In genomic region chr13:99985243-99985874, GRCh38 we compare ENCODE assay signal across 14 cellular contexts. TPM values are rescaled to one million over a fixed set of nuclear protein-coding genes. Genes with fewer than 3 reads are reported as not detected.
DNase-seq lines count a peak whose midpoint lies in the region; ATAC-seq and TF ChIP-seq lines count a peak whose summit lies in the region.
"Had no signal": no experiment of that assay in that cellular context is flagged by ENCODE, and none has a peak within 500 bp of the region (broad histone marks: within the 10 kb centered on the region; RNA-seq: fewer than 3 reads in every experiment).

No MANE protein-coding gene starts in this region.

- peak overlapping the region in 1 of 2 donors; percentile 31 for H3K4me3 Mint-ChIP-seq in stimulated activated naive CD8-positive, alpha-beta T cell treated with anti-CD3 and anti-CD28 coated beads, Interleukin-15, amount 100 ng/mL, for 72 hours
- H3K4me3 Mint-ChIP-seq in activated T-helper 1 cell treated with anti-CD3 and anti-CD28 coated beads, Interleukin-12 subunit alpha, Interleukin-12 subunit beta, Interleukin-2, Interleukin-4 antibody, amounts not matched to agents 30 ng/mL and 10 ng/mL and 1 ng/mL, durations not matched to agents 14 hours and 24 hours and 36 hours = no peak overlapping the region

- DNase-seq in stimulated activated naive CD8-positive, alpha-beta T cell treated with anti-CD3 and anti-CD28 coated beads, Interleukin-15, Interleukin-2, amounts not matched to agents 100 U/mL and 50 U/mL, for 24 hours = peak; percentile 25
- no peak for DNase-seq in stimulated activated naive CD8-positive, alpha-beta T cell treated with anti-CD3 and anti-CD28 coated beads, Interleukin-15, amount 100 ng/mL, for 72 hours
- DNase-seq in SK-N-MC (ENCODE audit: low read depth, low spot score) (no peak), esophagus muscularis mucosa (ENCODE audit: extremely low spot score) (peak; percentile 42)
- DNase-seq in activated T-helper 1 cell treated with anti-CD3 and anti-CD28 coated beads, Interleukin-12 subunit alpha, Interleukin-12 subunit beta, Interleukin-2, Interleukin-4 antibody, amounts not matched to agents 30 ng/mL and 10 ng/mL and 1 ng/mL, durations not matched to agents 14 hours and 24 hours and 36 hours (ENCODE audit: low spot score) = no peak
- DNase-seq: heart right ventricle, NCI-H1930, PC-3 had no signal

- no peak for ATAC-seq in stimulated activated naive CD8-positive, alpha-beta T cell treated with anti-CD3 and anti-CD28 coated beads, Interleukin-15, Interleukin-2, amounts not matched to agents 100 U/mL and 50 U/mL, for 24 hours
- ATAC-seq in stimulated activated naive CD8-positive, alpha-beta T cell treated with anti-CD3 and anti-CD28 coated beads, Interleukin-15, amount 100 ng/mL, for 72 hours = no peak
- ATAC-seq in GM18511 (IDR thresholded peaks at IDR 0.05; ENCODE audit: unreplicated experiment) (no peak), GM21381 (IDR thresholded peaks at IDR 0.05; ENCODE audit: unreplicated experiment) (no peak), HG02981 (IDR thresholded peaks at IDR 0.05; ENCODE audit: unreplicated experiment) (no peak)
- ATAC-seq: activated CD8-positive, alpha-beta memory T cell treated with anti-CD3 and anti-CD28 coated beads, Interleukin-2, amount 10 ng/mL, durations not matched to agents 7 days and 5 days; heart right ventricle; PC-3 had no signal

- H3K27me3 Mint-ChIP-seq in stimulated activated naive CD8-positive, alpha-beta T cell treated with anti-CD3 and anti-CD28 coated beads, Interleukin-15, amount 100 ng/mL, for 72 hours = peaks cover 79% of the 10 kb centered on the region
- H3K27me3 Mint-ChIP-seq in activated T-helper 1 cell treated with anti-CD3 and anti-CD28 coated beads, Interleukin-12 subunit alpha, Interleukin-12 subunit beta, Interleukin-2, Interleukin-4 antibody, amounts not matched to agents 30 ng/mL and 10 ng/mL and 1 ng/mL, durations not matched to agents 14 hours and 24 hours and 36 hours (ENCODE audit: insufficient read depth) = peaks cover 65% of the 10 kb centered on the region

- H3K4me3 ChIP-seq in SK-N-MC (peak overlapping the region; percentile 93), esophagus muscularis mucosa (no peak overlapping the region)
- H3K4me3 ChIP-seq: heart right ventricle had no signal

- peaks cover 32 to 100% (median 93%) of the 10 kb centered on the region in 4 donors for H3K27me3 ChIP-seq in esophagus muscularis mucosa

- peaks cover 49% of the 10 kb centered on the region for H3K36me3 ChIP-seq in SK-N-MC (ENCODE audit: insufficient read depth, low read length)
- no peaks in the 10 kb centered on the region for H3K36me3 ChIP-seq in esophagus muscularis mucosa
- H3K36me3 ChIP-seq: heart right ventricle had no signal

- no peak overlapping the region for H3K27ac Mint-ChIP-seq in stimulated activated naive CD8-positive, alpha-beta T cell treated with anti-CD3 and anti-CD28 coated beads, Interleukin-15, amount 100 ng/mL, for 72 hours
- no peak overlapping the region for H3K27ac Mint-ChIP-seq in activated T-helper 1 cell treated with anti-CD3 and anti-CD28 coated beads, Interleukin-12 subunit alpha, Interleukin-12 subunit beta, Interleukin-2, Interleukin-4 antibody, amounts not matched to agents 30 ng/mL and 10 ng/mL and 1 ng/mL, durations not matched to agents 14 hours and 24 hours and 36 hours

- intact Hi-C loops in esophagus muscularis mucosa (cut with DNase I) = loop anchor here (10.0 kb wide), 1 partner anchor 99 kb away; the partner anchor contains the start of gene PCCA
- intact Hi-C loops in activated T-helper 1 cell treated with anti-CD3 and anti-CD28 coated beads, Interleukin-12 subunit alpha, Interleukin-12 subunit beta, Interleukin-2, Interleukin-4 antibody, amounts not matched to agents 30 ng/mL and 10 ng/mL and 1 ng/mL, durations not matched to agents 14 hours and 24 hours and 36 hours (cut with micrococcal nuclease) = loop anchor here (2.0 kb wide), 1 partner anchor 25 kb away; no protein-coding TSS in a partner anchor

- H3K9me3 ChIP-seq in SK-N-MC (ENCODE audit: low read depth, low read length) (no peaks in the 10 kb centered on the region), esophagus muscularis mucosa (no peaks in the 10 kb centered on the region)
- H3K9me3 ChIP-seq: heart right ventricle had no signal

- H3K36me3 Mint-ChIP-seq in activated T-helper 1 cell treated with anti-CD3 and anti-CD28 coated beads, Interleukin-12 subunit alpha, Interleukin-12 subunit beta, Interleukin-2, Interleukin-4 antibody, amounts not matched to agents 30 ng/mL and 10 ng/mL and 1 ng/mL, durations not matched to agents 14 hours and 24 hours and 36 hours (ENCODE audit: low read depth) = no peaks in the 10 kb centered on the region

- no peak for TF ChIP-seq CTCF in esophagus muscularis mucosa (IDR thresholded peaks at IDR 0.05)

- no peak for TF ChIP-seq EP300 in esophagus muscularis mucosa (IDR thresholded peaks at IDR 0.05)

- H3K9me3 Mint-ChIP-seq in stimulated activated naive CD8-positive, alpha-beta T cell treated with anti-CD3 and anti-CD28 coated beads, Interleukin-15, amount 100 ng/mL, for 72 hours = no peaks in the 10 kb centered on the region
- no peaks in the 10 kb centered on the region for H3K9me3 Mint-ChIP-seq in activated T-helper 1 cell treated with anti-CD3 and anti-CD28 coated beads, Interleukin-12 subunit alpha, Interleukin-12 subunit beta, Interleukin-2, Interleukin-4 antibody, amounts not matched to agents 30 ng/mL and 10 ng/mL and 1 ng/mL, durations not matched to agents 14 hours and 24 hours and 36 hours

- peaks cover 18 to 68% (median 55%) of the 10 kb centered on the region in 4 donors for H3K4me1 ChIP-seq in esophagus muscularis mucosa

- H3K9ac ChIP-seq in SK-N-MC (ENCODE audit: insufficient read length) = peak overlapping the region; percentile 99

- no peak for TF ChIP-seq POLR2A in esophagus muscularis mucosa (IDR thresholded peaks at IDR 0.05; ENCODE audit: low read depth)

- H3K27ac ChIP-seq in SK-N-MC (peak overlapping the region; percentile 97), esophagus muscularis mucosa (replicated peaks in 1 of 4) (no peak overlapping the region)
- H3K27ac ChIP-seq: heart right ventricle had no signal

- peaks cover 65% of the 10 kb centered on the region for H3K4me1 Mint-ChIP-seq in stimulated activated naive CD8-positive, alpha-beta T cell treated with anti-CD3 and anti-CD28 coated beads, Interleukin-15, amount 100 ng/mL, for 72 hours
- peaks cover 10% of the 10 kb centered on the region for H3K4me1 Mint-ChIP-seq in activated T-helper 1 cell treated with anti-CD3 and anti-CD28 coated beads, Interleukin-12 subunit alpha, Interleukin-12 subunit beta, Interleukin-2, Interleukin-4 antibody, amounts not matched to agents 30 ng/mL and 10 ng/mL and 1 ng/mL, durations not matched to agents 14 hours and 24 hours and 36 hours (ENCODE audit: low read depth)

- 11% methylated on average over 6 of the region's 55 CpGs for whole genome bisulfite sequencing in esophagus muscularis mucosa

RNA-seq across cellular contexts. Expression of gene ZIC2, which starts 3.8 kb away (rescaled TPM):
- not detected for total RNA-seq in esophagus muscularis mucosa
- 0.08 and 0.10 TPM in 2 replicates for total RNA-seq in activated T-helper 1 cell treated with anti-CD3 and anti-CD28 coated beads, Interleukin-12 subunit alpha, Interleukin-12 subunit beta, Interleukin-2, Interleukin-4 antibody, amounts not matched to agents 30 ng/mL and 10 ng/mL and 1 ng/mL, durations not matched to agents 14 hours and 24 hours and 36 hours
- total RNA-seq: heart right ventricle; mononuclear cell; PC-3; T-helper 2 cell treated with Interferon-gamma antibody and Interleukin-4, amounts not matched to agents 100 ng/mL and 5 ng/mL, for 36 hours had no signal

RNA-seq across cellular contexts. Expression of gene ZIC5, which starts 13.8 kb away (rescaled TPM):
- total RNA-seq in esophagus muscularis mucosa = not detected
- total RNA-seq in activated T-helper 1 cell treated with anti-CD3 and anti-CD28 coated beads, Interleukin-12 subunit alpha, Interleukin-12 subunit beta, Interleukin-2, Interleukin-4 antibody, amounts not matched to agents 30 ng/mL and 10 ng/mL and 1 ng/mL, durations not matched to agents 14 hours and 24 hours and 36 hours = not detected in 2 replicates
- total RNA-seq: activated CD8-positive, alpha-beta memory T cell treated with anti-CD3 and anti-CD28 coated beads, Interleukin-2, amount 10 ng/mL, durations not matched to agents 7 days and 5 days; heart right ventricle; mononuclear cell; PC-3; T-helper 2 cell treated with Interferon-gamma antibody and Interleukin-4, amounts not matched to agents 100 ng/mL and 5 ng/mL, for 36 hours had no signal

Comparison
In these comparisons a context has a peak if more than half of its experiments do, and no peak if none do; other contexts are left out.
1. DNase-seq: peak in stimulated activated naive CD8-positive, alpha-beta T cell treated with anti-CD3 and anti-CD28 coated beads, Interleukin-15, Interleukin-2, amounts not matched to agents 100 U/mL and 50 U/mL, for 24 hours (single experiment) and esophagus muscularis mucosa (single experiment); none in stimulated activated naive CD8-positive, alpha-beta T cell treated with anti-CD3 and anti-CD28 coated beads, Interleukin-15, amount 100 ng/mL, for 72 hours (0 of 2), SK-N-MC (single experiment) and activated T-helper 1 cell treated with anti-CD3 and anti-CD28 coated beads, Interleukin-12 subunit alpha, Interleukin-12 subunit beta, Interleukin-2, Interleukin-4 antibody, amounts not matched to agents 30 ng/mL and 10 ng/mL and 1 ng/mL, durations not matched to agents 14 hours and 24 hours and 36 hours (single experiment).